ENCODE assay signal across 14 cellular contexts in genomic region chr18:36493349-36494281, GRCh38.
DNase-seq lines count a peak whose midpoint lies in the region; ATAC-seq and TF ChIP-seq lines count a peak whose summit lies in the region.
"Had no signal": no experiment of that assay in that cellular context is flagged by ENCODE, and none has a peak within 500 bp of the region (broad histone marks: within the 10 kb centered on the region; RNA-seq: fewer than 3 reads in every experiment).

No MANE protein-coding gene starts in this region.

- intact Hi-C loops in mucosa of descending colon (cut with DNase I, micrococcal nuclease): no loop called here
- intact Hi-C loops in Calu3 (cut with micrococcal nuclease; ENCODE audit: unreplicated experiment): no loop called here

- no peaks in the 10 kb centered on the region for H3K9me3 Mint-ChIP-seq in Calu3 (ENCODE audit: low read depth, unreplicated experiment)
- H3K9me3 Mint-ChIP-seq: activated T-helper 2 cell treated with anti-CD3 and anti-CD28 coated beads, Interferon-gamma antibody, Interleukin-2, Interleukin-4, amounts not matched to agents 10 μg/mL and 5 μg/mL and 100 μg/mL, durations not matched to agents 14 hours and 24 hours and 36 hours; CD4-positive, alpha-beta T cell had no signal

- H3K36me3 Mint-ChIP-seq in Calu3 (ENCODE audit: insufficient read depth, unreplicated experiment): no peaks in the 10 kb centered on the region

- H3K27ac Mint-ChIP-seq in Calu3 (ENCODE audit: unreplicated experiment): no peak overlapping the region
- H3K27ac Mint-ChIP-seq: activated T-helper 2 cell treated with anti-CD3 and anti-CD28 coated beads, Interferon-gamma antibody, Interleukin-2, Interleukin-4, amounts not matched to agents 10 μg/mL and 5 μg/mL and 100 μg/mL, durations not matched to agents 14 hours and 24 hours and 36 hours; CD4-positive, alpha-beta T cell had no signal

- no peaks in the 10 kb centered on the region for H3K27me3 ChIP-seq in endocrine pancreas (ENCODE audit: control insufficient read depth, insufficient read depth, low read length)
- H3K27me3 ChIP-seq: testis had no signal

- H3K27me3 Mint-ChIP-seq in Calu3 (ENCODE audit: unreplicated experiment): peaks cover 38% of the 10 kb centered on the region

- no peaks in the 10 kb centered on the region for H3K4me1 Mint-ChIP-seq in Calu3 (ENCODE audit: low read depth, unreplicated experiment)

- BruUV-seq in Calu3 (replicated peaks; lab: Mats Ljungman, UMichigan): no TSS peak

- H3K9me3 ChIP-seq in endocrine pancreas (ENCODE audit: control insufficient read depth, low read length) (no peaks in the 10 kb centered on the region), mucosa of descending colon (no peaks in the 10 kb centered on the region)
- H3K9me3 ChIP-seq: testis had no signal

- H3K36me3 ChIP-seq in endocrine pancreas (ENCODE audit: control insufficient read depth, insufficient read depth, low read length) (no peaks in the 10 kb centered on the region), mucosa of descending colon (ENCODE audit: low read depth) (no peaks in the 10 kb centered on the region)

- H3K4me1 ChIP-seq in endocrine pancreas (ENCODE audit: control insufficient read depth, insufficient read depth, low read length): no peaks in the 10 kb centered on the region
- H3K4me1 ChIP-seq in mucosa of descending colon (ENCODE audit: low read depth): no peaks in the 10 kb centered on the region
- H3K4me1 ChIP-seq: testis had no signal

- peak overlapping the region; percentile 14 for H3K9ac ChIP-seq in endocrine pancreas (ENCODE audit: control insufficient read depth, insufficient read depth, low read length)

- ATAC-seq in mucosa of descending colon (peak; percentile 35), HG02610 (IDR thresholded peaks at IDR 0.05; ENCODE audit: unreplicated experiment) (no peak)

- TF ChIP-seq CTCF in mucosa of descending colon (IDR thresholded peaks at IDR 0.05) (no peak), Calu3 (IDR thresholded peaks at IDR 0.05; ENCODE audit: unreplicated experiment) (no peak)

- no peak overlapping the region for H3K4me3 Mint-ChIP-seq in Calu3 (ENCODE audit: low read depth, unreplicated experiment)
- H3K4me3 Mint-ChIP-seq: CD4-positive, alpha-beta T cell had no signal

- DNase-seq in DMS153 (lab: John Stamatoyannopoulos, UW) (peak; percentile 27), NCI-H1105 (lab: John Stamatoyannopoulos, UW) (peak; percentile 74), mucosa of descending colon (peak in 1 of 3 donors; percentile 20), DMS53 treated with DMSO at 0.1 percent for 48 hours (lab: John Stamatoyannopoulos, UW; ENCODE audit: unreplicated experiment) (no peak), COLO668 (lab: John Stamatoyannopoulos, UW; ENCODE audit: unreplicated experiment) (no peak), Calu3 (no peak)
- DNase-seq: CD4-positive, alpha-beta T cell; glutamatergic neuron; OCI-M1; stimulated activated CD4-positive, alpha-beta T cell treated with anti-CD3 and anti-CD28 coated beads, Interleukin-2, amount 100 ng/mL, for 48 hours; testis had no signal

- H3K4me3 ChIP-seq in endocrine pancreas (ENCODE audit: control insufficient read depth, insufficient read depth, low read length) (no peak overlapping the region), mucosa of descending colon (no peak overlapping the region)
- H3K4me3 ChIP-seq: testis had no signal

- CTCF ChIA-PET in Calu3 (lab: Charles Lee): interaction anchor here (1.6 kb wide), 1 partner anchor 32 kb away, joined by 3 read pairs; no protein-coding TSS in a partner anchor

Comparison
In these comparisons a context has a peak if more than half of its experiments do, and no peak if none do; other contexts are left out.
1. DNase-seq: peak in DMS153 (single experiment) and NCI-H1105 (single experiment); none in DMS53 treated with DMSO at 0.1 percent for 48 hours (single experiment), COLO668 (single experiment) and Calu3 (single experiment).